ENCODE assay signal across 19 cellular contexts in genomic region chr5:168886153-168886552, GRCh38.
A peak's percentile ranks its signal among the peaks of the same experiment; 100 is the strongest.
DNase-seq lines count a peak whose midpoint lies in the region; ATAC-seq and TF ChIP-seq lines count a peak whose summit lies in the region.
"Had no signal": no experiment of that assay in that cellular context is flagged by ENCODE, and none has a peak within 500 bp of the region (broad histone marks: within the 10 kb centered on the region; RNA-seq: fewer than 3 reads in every experiment).

No MANE protein-coding gene starts in this region.

- peaks cover 21% of the 10 kb centered on the region for H3K4me1 Mint-ChIP-seq in endodermal cell
- H3K4me1 Mint-ChIP-seq: IgD-negative memory B cell had no signal

- DNase-seq in Right ventricle myocardium inferior (ENCODE audit: missing footprints) (no peak), cardiac septum (ENCODE audit: low spot score) (no peak), endodermal cell (no peak), right atrium auricular region (ENCODE audit: low spot score) (no peak), G401 (ENCODE audit: low spot score) (no peak), mesenteric fat pad (ENCODE audit: low spot score) (no peak), brain microvascular endothelial cell (no peak), epidermal melanocyte (ENCODE audit: insufficient read length, low spot score) (no peak)
- DNase-seq: 8988T, DMS79 treated with DMSO at 0.1 percent for 48 hours, Kasumi-1, NCI-H1105 treated with DMSO at 0.1 percent for 48 hours, NCI-H187, NCI-H510A, SIG-M5 had no signal

- H3K36me3 Mint-ChIP-seq in endodermal cell (ENCODE audit: low read depth): no peaks in the 10 kb centered on the region
- H3K36me3 Mint-ChIP-seq: IgD-negative memory B cell had no signal

- TF ChIP-seq CTCF in endodermal cell (conservative IDR thresholded peaks at IDR 0.05) (no peak), right atrium auricular region (IDR thresholded peaks at IDR 0.05) (no peak), brain microvascular endothelial cell (IDR thresholded peaks at IDR 0.05; ENCODE audit: low read depth, low read length, missing control alignments) (no peak)

- H3K36me3 ChIP-seq in endodermal cell (ENCODE audit: control insufficient read depth, insufficient read depth, low read length): no peaks in the 10 kb centered on the region
- no peaks in the 10 kb centered on the region for H3K36me3 ChIP-seq in right atrium auricular region
- H3K36me3 ChIP-seq in brain microvascular endothelial cell (replicated peaks): no peaks in the 10 kb centered on the region

- no peak overlapping the region for H3K9ac ChIP-seq in endodermal cell (ENCODE audit: extremely low read depth, low read length, poor library complexity, severe bottlenecking)

- H3K27ac Mint-ChIP-seq in endodermal cell: no peak overlapping the region
- H3K27ac Mint-ChIP-seq: GM23338, IgD-negative memory B cell had no signal

- H3K4me3 Mint-ChIP-seq in endodermal cell: no peak overlapping the region
- H3K4me3 Mint-ChIP-seq: GM23338, IgD-negative memory B cell had no signal

- H3K4me3 ChIP-seq in endodermal cell (ENCODE audit: low read length) (no peak overlapping the region), right atrium auricular region (peak overlapping the region in 1 of 2 donors; percentile 31), brain microvascular endothelial cell (ENCODE audit: low read depth, low read length) (no peak overlapping the region)
- H3K4me3 ChIP-seq: GM23338 had no signal

- peak overlapping the region; percentile 96 for H3K27ac ChIP-seq in endodermal cell (ENCODE audit: low read depth, low read length)
- H3K27ac ChIP-seq in right atrium auricular region: peak overlapping the region; percentile 68 to 79
- no peak overlapping the region for H3K27ac ChIP-seq in brain microvascular endothelial cell
- H3K27ac ChIP-seq: HL-60 had no signal

- H3K27me3 ChIP-seq in endodermal cell (ENCODE audit: control insufficient read depth, insufficient read depth, low read length, poor library complexity, severe bottlenecking): no peaks in the 10 kb centered on the region
- no peaks in the 10 kb centered on the region for H3K27me3 ChIP-seq in right atrium auricular region
- no peaks in the 10 kb centered on the region for H3K27me3 ChIP-seq in brain microvascular endothelial cell (replicated peaks)

- in situ Hi-C loops in G401 (cut with HindIII; ENCODE audit: low sequenced_read_pairs): no loop called here
- in situ Hi-C loops in brain microvascular endothelial cell (cut with HindIII; ENCODE audit: low pct_ligation_motif_present, low sequenced_read_pairs): no loop called here

- WGBS in endodermal cell (ENCODE audit: insufficient coverage in 1 of 2, insufficient read length in 1 of 2), 2 experiments: 72 to 79% methylated on average over 5 to 9 of the region's 9 CpGs

- H3K9me3 Mint-ChIP-seq in endodermal cell: no peaks in the 10 kb centered on the region
- H3K9me3 Mint-ChIP-seq: GM23338, IgD-negative memory B cell had no signal

- H3K4me1 ChIP-seq in endodermal cell (ENCODE audit: control insufficient read depth, insufficient read depth, low read length) (no peaks in the 10 kb centered on the region), right atrium auricular region (peaks cover 0 to 25% of the 10 kb centered on the region in 2 donors)

- ATAC-seq in Right ventricle myocardium inferior: peak; percentile 83
- ATAC-seq: GM23338, HCT116 had no signal

- intact Hi-C loops in Right ventricle myocardium inferior (cut with DNase I) (loop anchor here (10.0 kb wide), 1 partner anchor 141 kb away; no protein-coding TSS in a partner anchor), cardiac septum (cut with DNase I) (no loop called here)

- peaks cover 22% of the 10 kb centered on the region for H3K27me3 Mint-ChIP-seq in endodermal cell (ENCODE audit: insufficient read depth)

- H3K9me3 ChIP-seq in endodermal cell (ENCODE audit: control insufficient read depth, low read length): no peaks in the 10 kb centered on the region
- no peaks in the 10 kb centered on the region for H3K9me3 ChIP-seq in right atrium auricular region
